17 cellular contexts compared by ENCODE assay signal in genomic region chr18:79531386-79531785, GRCh38.
"Had no signal": no experiment of that assay in that cellular context is flagged by ENCODE, and none has a peak within 500 bp of the region (broad histone marks: within the 10 kb centered on the region; RNA-seq: fewer than 3 reads in every experiment).

No MANE protein-coding gene starts in this region.

- H3K9me3 Mint-ChIP-seq: activated naive CD8-positive, alpha-beta T cell treated with anti-CD3 and anti-CD28 coated beads, Interleukin-2, amount 50 U/mL, for 24 hours; effector memory CD8-positive, alpha-beta T cell; naive B cell had no signal

- H3K4me1 ChIP-seq: breast epithelium, pancreas had no signal

- H3K27ac ChIP-seq: ascending aorta, breast epithelium, pancreas, tibial nerve had no signal

- DNase-seq: activated CD4-positive, alpha-beta T cell treated with anti-CD3 and anti-CD28 coated beads, Interleukin-2, amount 50 U/mL, for 1 hour; activated gamma-delta T cell treated with Interleukin-2 at 50 U/mL for 16 hours; activated naive CD8-positive, alpha-beta T cell treated with anti-CD3 and anti-CD28 coated beads, Interleukin-2, amount 50 U/mL, for 24 hours; activated T-cell treated with anti-CD3 and anti-CD28 coated beads for 4 hours; dermis blood vessel endothelial cell; effector memory CD8-positive, alpha-beta T cell; foreskin melanocyte; naive B cell; stimulated activated CD4-positive, alpha-beta T cell treated with anti-CD3 and anti-CD28 coated beads, Interleukin-15, amount 100 ng/mL, for 24 hours; stimulated activated CD4-positive, alpha-beta T cell treated with anti-CD3 and anti-CD28 coated beads, Interleukin-4, amount 100 ng/mL, for 24 hours; stimulated activated naive CD4-positive, alpha-beta T cell had no signal

- H3K4me3 Mint-ChIP-seq: activated naive CD8-positive, alpha-beta T cell treated with anti-CD3 and anti-CD28 coated beads, Interleukin-2, amount 50 U/mL, for 24 hours; effector memory CD8-positive, alpha-beta T cell; T-helper 17 cell had no signal

- H3K36me3 ChIP-seq: breast epithelium, pancreas had no signal

- H3K27me3 ChIP-seq: ascending aorta, breast epithelium, pancreas, tibial nerve had no signal

- H3K4me3 ChIP-seq: ascending aorta, breast epithelium, pancreas, tibial nerve had no signal

- H3K9me3 ChIP-seq: ascending aorta, breast epithelium, pancreas, tibial nerve had no signal

- H3K27me3 Mint-ChIP-seq: activated naive CD8-positive, alpha-beta T cell treated with anti-CD3 and anti-CD28 coated beads, Interleukin-2, amount 50 U/mL, for 24 hours; naive B cell; T-helper 17 cell had no signal

- ATAC-seq: activated naive CD8-positive, alpha-beta T cell treated with anti-CD3 and anti-CD28 coated beads, Interleukin-2, amount 50 U/mL, for 24 hours; effector memory CD8-positive, alpha-beta T cell; pancreas; T-helper 17 cell had no signal

- H3K27ac Mint-ChIP-seq: activated naive CD8-positive, alpha-beta T cell treated with anti-CD3 and anti-CD28 coated beads, Interleukin-2, amount 50 U/mL, for 24 hours; effector memory CD8-positive, alpha-beta T cell; T-helper 17 cell had no signal

- FAIRE-seq: pancreas, TTC549 had no signal
